In the genomic region with DNA sequence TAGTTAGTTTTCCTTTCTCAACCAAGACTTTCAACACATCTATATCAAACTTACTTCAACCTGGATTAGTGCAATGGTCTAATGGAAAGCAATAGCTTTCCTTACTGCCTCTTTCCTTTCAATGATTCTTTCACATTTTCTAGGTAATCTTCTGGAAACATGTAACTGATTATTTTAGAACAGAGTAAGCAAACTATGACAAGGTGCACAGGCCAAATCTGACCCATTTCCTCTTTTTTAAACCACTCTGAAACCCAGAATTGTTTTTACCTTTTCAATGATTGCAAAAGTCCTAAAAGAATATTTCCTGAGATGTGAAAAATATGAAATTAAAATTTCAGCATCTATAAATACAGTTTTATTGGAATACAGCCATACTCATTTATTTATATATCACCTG, we compare ENCODE assay signal across 20 cellular contexts.
DNase-seq lines count a peak whose midpoint lies in the region; ATAC-seq and TF ChIP-seq lines count a peak whose summit lies in the region.
"Had no signal": no experiment of that assay in that cellular context is flagged by ENCODE, and none has a peak within 500 bp of the region (broad histone marks: within the 10 kb centered on the region; RNA-seq: fewer than 3 reads in every experiment).

No MANE protein-coding gene starts in this region.

- ATAC-seq in GM18867 (IDR thresholded peaks at IDR 0.05; ENCODE audit: unreplicated experiment) = peak; percentile 68
- ATAC-seq in GM21526 (IDR thresholded peaks at IDR 0.05; ENCODE audit: low FRiP score, unreplicated experiment) = peak; percentile 62
- ATAC-seq in HG02970 (IDR thresholded peaks at IDR 0.05; ENCODE audit: low FRiP score, unreplicated experiment) = peak; percentile 55
- peak; percentile 63 for ATAC-seq in HG03521 (IDR thresholded peaks at IDR 0.05; ENCODE audit: unreplicated experiment)
- ATAC-seq: CD8-positive, alpha-beta T cell; esophagus mucosa; left colon had no signal

- POLR2A ChIA-PET in GM10248 (lab: Yijun Ruan, JAX) = no interaction called here

- CTCF ChIA-PET in GM10248 (lab: Yijun Ruan, JAX) = interaction anchor here (1.2 kb wide), 1 partner anchor 81 kb away, joined by 3 read pairs; no protein-coding TSS in a partner anchor

- TF ChIP-seq CTCF in GM13976 (IDR thresholded peaks at IDR 0.05; ENCODE audit: borderline replicate concordance, control extremely low read depth, extremely low read depth, insufficient read depth, missing control alignments) = no peak
- TF ChIP-seq CTCF in GM10248 (IDR thresholded peaks at IDR 0.05; ENCODE audit: control extremely low read depth, extremely low read depth, low read depth, missing control alignments) = no peak

- DNase-seq in SW480 (ENCODE audit: low spot score) (no peak), GM13976 (ENCODE audit: low spot score) (no peak), GM10248 (ENCODE audit: extremely low spot score) (no peak), H4 (ENCODE audit: low spot score) (no peak)
- DNase-seq: activated CD4-positive, alpha-beta T cell treated with anti-CD3 and anti-CD28 coated beads for 48 hours; anterior cingulate cortex; CD8-positive, alpha-beta T cell; left colon; NCI-H1694; NCI-H345; nephron progenitor cell; NK-92 treated with Interleukin-12 subunit alpha and Interleukin-12 subunit beta, amount 100 ng/mL, for 24 hours; posterior cingulate gyrus; stomach; upper lobe of left lung had no signal

- in situ Hi-C loops in GM13976 (cut with MboI; ENCODE audit: low sequenced_read_pairs, unreplicated experiment) = no loop called here
